33 cellular contexts compared by ENCODE assay signal in genomic region chr11:114430290-114430689, GRCh38.
"Had no signal": no experiment of that assay in that cellular context is flagged by ENCODE, and none has a peak within 500 bp of the region (broad histone marks: within the 10 kb centered on the region; RNA-seq: fewer than 3 reads in every experiment).

No MANE protein-coding gene starts in this region.

- H3K4me2 ChIP-seq: PC-9 had no signal

- ATAC-seq: activated naive CD8-positive, alpha-beta T cell treated with anti-CD3 and anti-CD28 coated beads, Interleukin-2, amount 50 U/mL, for 24 hours; activated T-cell treated with anti-CD3 and anti-CD28 coated beads, Interleukin-2, amount 50 U/mL, for 4 hours; Right ventricle myocardium inferior; SK-N-SH treated with all-trans-retinoic acid at 6 μM for 48 hours had no signal

- H2AFZ ChIP-seq: PC-9 had no signal

- H3K27ac Mint-ChIP-seq: activated CD4-positive, alpha-beta memory T cell treated with anti-CD3 and anti-CD28 coated beads for 36 hours; activated CD4-positive, alpha-beta T cell treated with anti-CD3 and anti-CD28 coated beads, Interleukin-2, amount 10 ng/mL, durations not matched to agents 7 days and 5 days; activated naive CD8-positive, alpha-beta T cell; activated naive CD8-positive, alpha-beta T cell treated with anti-CD3 and anti-CD28 coated beads, Interleukin-2, amount 50 U/mL, for 24 hours; activated T-helper 2 cell treated with anti-CD3 and anti-CD28 coated beads, Interferon-gamma antibody, Interleukin-2, Interleukin-4, amounts not matched to agents 10 μg/mL and 5 μg/mL and 100 μg/mL, durations not matched to agents 14 hours and 24 hours and 36 hours; brain had no signal

- H3K4me1 Mint-ChIP-seq: activated naive CD8-positive, alpha-beta T cell treated with anti-CD3 and anti-CD28 coated beads, Interleukin-2, amount 50 U/mL, for 24 hours; brain had no signal

- H3K27me3 Mint-ChIP-seq: activated CD4-positive, alpha-beta memory T cell treated with anti-CD3 and anti-CD28 coated beads for 36 hours; activated CD4-positive, alpha-beta T cell treated with anti-CD3 and anti-CD28 coated beads, Interleukin-2, amount 10 ng/mL, durations not matched to agents 7 days and 5 days; activated naive CD8-positive, alpha-beta T cell had no signal

- H3K9me3 ChIP-seq: MG63 had no signal

- H3K9me3 Mint-ChIP-seq: activated CD4-positive, alpha-beta memory T cell treated with anti-CD3 and anti-CD28 coated beads for 36 hours; activated CD4-positive, alpha-beta T cell treated with anti-CD3 and anti-CD28 coated beads, Interleukin-2, amount 10 ng/mL, durations not matched to agents 7 days and 5 days; activated T-helper 2 cell treated with anti-CD3 and anti-CD28 coated beads, Interferon-gamma antibody, Interleukin-2, Interleukin-4, amounts not matched to agents 10 μg/mL and 5 μg/mL and 100 μg/mL, durations not matched to agents 14 hours and 24 hours and 36 hours had no signal

- H3K27me3 ChIP-seq: MG63 had no signal

- H3K4me3 Mint-ChIP-seq: activated CD4-positive, alpha-beta memory T cell treated with anti-CD3 and anti-CD28 coated beads for 36 hours; activated CD4-positive, alpha-beta T cell treated with anti-CD3 and anti-CD28 coated beads, Interleukin-2, amount 10 ng/mL, durations not matched to agents 7 days and 5 days; activated naive CD8-positive, alpha-beta T cell; activated naive CD8-positive, alpha-beta T cell treated with anti-CD3 and anti-CD28 coated beads, Interleukin-2, amount 50 U/mL, for 24 hours; activated T-cell treated with anti-CD3 and anti-CD28 coated beads, Interleukin-2, amount 50 U/mL, for 4 hours; brain had no signal

- H3K36me3 ChIP-seq: MG63 had no signal

- H3K27ac ChIP-seq: PC-9, RWPE1 had no signal

- H3K4me3 ChIP-seq: MG63, PC-9 had no signal

- H3K36me3 Mint-ChIP-seq: activated CD4-positive, alpha-beta memory T cell treated with anti-CD3 and anti-CD28 coated beads for 36 hours had no signal

- DNase-seq: activated CD4-positive, alpha-beta memory T cell treated with anti-CD3 and anti-CD28 coated beads for 36 hours; activated CD4-positive, alpha-beta T cell treated with anti-CD3 and anti-CD28 coated beads, Interleukin-2, amount 10 ng/mL, durations not matched to agents 7 days and 5 days; activated CD8-positive, alpha-beta memory T cell treated with anti-CD3 and anti-CD28 coated beads, Interleukin-2, amount 50 U/mL, for 4 hours; activated gamma-delta T cell; activated naive CD4-positive, alpha-beta T cell treated with Interleukin-2 at 50 U/mL for 16 hours; activated naive CD8-positive, alpha-beta T cell treated with anti-CD3 and anti-CD28 coated beads, Interleukin-2, amount 50 U/mL, for 24 hours; activated T-cell treated with anti-CD3 and anti-CD28 coated beads for 4 hours; activated T-cell treated with anti-CD3 and anti-CD28 coated beads, Interleukin-2, amount 50 U/mL, for 4 hours; anterior cingulate cortex; caudate nucleus; cerebellar nuclear complex; Kasumi-1; KG1; MG63; NCI-H1048; NCI-H1105 treated with DMSO at 0.1 percent for 48 hours; NCI-H1436; NCI-H1694; NCI-H1930; NCI-H2081 treated with DMSO at 0.1 percent for 48 hours; NCI-H345; NCI-H524 treated with DMSO at 0.1 percent for 48 hours; PC-9; SIG-M5; T-helper 1 cell; T-helper 2 cell; T-helper 9 cell had no signal
